Comparison of ENCODE assay signal across 22 cellular contexts in genomic region chr14:36934304-36934703, GRCh38.
"Had no signal": no experiment of that assay in that cellular context is flagged by ENCODE, and none has a peak within 500 bp of the region (broad histone marks: within the 10 kb centered on the region; RNA-seq: fewer than 3 reads in every experiment).

No MANE protein-coding gene starts in this region.

- DNase-seq: hippocampal formation; kidney glomerular epithelial cell; left colon; left ventricle myocardium inferior; mesendoderm; naive B cell; natural killer cell; nucleus accumbens; pancreas; posterior cingulate gyrus; retina; right cardiac atrium; stimulated activated CD4-positive, alpha-beta T cell treated with anti-CD3 and anti-CD28 coated beads, Interleukin-12 subunit alpha, Interleukin-12 subunit beta, amount 100 ng/mL, for 4 hours; stimulated activated CD4-positive, alpha-beta T cell treated with anti-CD3 and anti-CD28 coated beads, Interleukin-15, amount 100 ng/mL, for 24 hours; stimulated activated CD4-positive, alpha-beta T cell treated with anti-CD3 and anti-CD28 coated beads, Interleukin-2, amount 100 ng/mL, for 24 hours; stimulated activated CD4-positive, alpha-beta T cell treated with anti-CD3 and anti-CD28 coated beads, Interleukin-4, amount 100 ng/mL, for 1 hour; stimulated activated naive CD4-positive, alpha-beta T cell; tibial artery; trophoblast cell; upper lobe of right lung had no signal

- ATAC-seq: left colon; natural killer cell; pancreas; right cardiac atrium; sciatic nerve; stimulated activated effector memory CD8-positive, alpha-beta T cell treated with anti-CD3 and anti-CD28 coated beads, Interleukin-12 subunit alpha, Interleukin-12 subunit beta, amount 100 ng/mL, for 72 hours; upper lobe of right lung had no signal
